ENCODE assay signal across 21 cellular contexts in the genomic region with DNA sequence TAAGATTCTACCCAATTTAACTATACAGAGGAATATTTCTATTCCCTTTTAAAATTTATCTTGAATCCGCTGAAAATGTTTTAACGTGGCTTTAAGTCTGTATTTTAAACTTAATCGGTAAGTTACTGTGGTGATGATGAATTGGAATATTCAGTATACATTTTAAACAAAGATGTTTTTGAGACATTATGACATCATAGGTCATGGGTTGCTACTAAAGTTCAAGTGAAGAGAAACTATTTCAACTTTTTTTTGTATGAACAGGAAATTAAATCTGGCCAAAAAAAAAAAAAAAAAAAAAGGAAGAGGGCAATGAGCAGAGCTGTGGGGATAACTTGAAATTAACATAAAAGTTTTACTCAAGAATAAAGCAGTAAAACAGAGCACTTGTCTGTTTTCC.
"Had no signal": no experiment of that assay in that cellular context is flagged by ENCODE, and none has a peak within 500 bp of the region (broad histone marks: within the 10 kb centered on the region; RNA-seq: fewer than 3 reads in every experiment).

No MANE protein-coding gene starts in this region.

- H3K4me1 Mint-ChIP-seq: naive B cell had no signal

- H3K4me3 Mint-ChIP-seq: activated CD8-positive, alpha-beta T cell treated with anti-CD3 and anti-CD28 coated beads, Interleukin-2, amount 10 ng/mL, durations not matched to agents 7 days and 5 days; activated naive CD8-positive, alpha-beta T cell treated with anti-CD3 and anti-CD28 coated beads, Interleukin-2, amount 50 U/mL, for 24 hours; activated T-helper 1 cell treated with anti-CD3 and anti-CD28 coated beads, Interleukin-12 subunit alpha, Interleukin-12 subunit beta, Interleukin-2, Interleukin-4 antibody, amounts not matched to agents 30 ng/mL and 10 ng/mL and 1 ng/mL, durations not matched to agents 14 hours and 24 hours and 36 hours; naive B cell; stimulated activated naive B cell treated with anti-CD40 and anti-IgM and Interleukin-4, amounts not matched to agents 10 μg/mL and 1 μg/mL and 100 μg/mL, for 72 hours had no signal

- H3K27me3 Mint-ChIP-seq: activated naive CD8-positive, alpha-beta T cell treated with anti-CD3 and anti-CD28 coated beads, Interleukin-2, amount 50 U/mL, for 24 hours; naive B cell; stimulated activated naive B cell treated with anti-CD40 and anti-IgM and Interleukin-4, amounts not matched to agents 10 μg/mL and 1 μg/mL and 100 μg/mL, for 72 hours had no signal

- H3K9me3 Mint-ChIP-seq: activated naive CD8-positive, alpha-beta T cell treated with anti-CD3 and anti-CD28 coated beads, Interleukin-2, amount 50 U/mL, for 24 hours; activated T-helper 1 cell treated with anti-CD3 and anti-CD28 coated beads, Interleukin-12 subunit alpha, Interleukin-12 subunit beta, Interleukin-2, Interleukin-4 antibody, amounts not matched to agents 30 ng/mL and 10 ng/mL and 1 ng/mL, durations not matched to agents 14 hours and 24 hours and 36 hours; naive B cell; stimulated activated naive B cell treated with anti-CD40 and anti-IgM and Interleukin-4, amounts not matched to agents 10 μg/mL and 1 μg/mL and 100 μg/mL, for 72 hours had no signal

- DNase-seq: activated CD4-positive, alpha-beta T cell treated with anti-CD3 and anti-CD28 coated beads for 1 hour; activated CD4-positive, alpha-beta T cell treated with anti-CD3 and anti-CD28 coated beads, Interleukin-2, amount 50 U/mL, for 1 hour; activated CD8-positive, alpha-beta T cell treated with anti-CD3 and anti-CD28 coated beads, Interleukin-2, amount 10 ng/mL, durations not matched to agents 7 days and 5 days; activated gamma-delta T cell; activated naive CD4-positive, alpha-beta T cell treated with anti-CD3 and anti-CD28 coated beads, Interleukin-2, amount 50 U/mL, for 16 hours; activated naive CD8-positive, alpha-beta T cell treated with anti-CD3 and anti-CD28 coated beads, Interleukin-2, amount 50 U/mL, for 24 hours; body of pancreas; caudate nucleus; kidney; naive B cell; pancreas; stimulated activated CD4-positive, alpha-beta T cell treated with anti-CD3 and anti-CD28 coated beads, Interleukin-2, amount 100 ng/mL, for 48 hours; stimulated activated CD8-positive, alpha-beta memory T cell treated with anti-CD3 and anti-CD28 coated beads, Interleukin-4, amount 100 ng/mL, for 48 hours; stimulated activated naive B cell treated with anti-CD40 and anti-IgM and Interleukin-4, amounts not matched to agents 10 μg/mL and 1 μg/mL and 100 μg/mL, for 72 hours; T-helper 1 cell; transverse colon; WERI-Rb-1 had no signal

- H3K4me3 ChIP-seq: body of pancreas, lung, pancreas, transverse colon had no signal

- FAIRE-seq: TTC549 had no signal

- H3K27ac Mint-ChIP-seq: activated CD8-positive, alpha-beta T cell treated with anti-CD3 and anti-CD28 coated beads, Interleukin-2, amount 10 ng/mL, durations not matched to agents 7 days and 5 days; activated naive CD8-positive, alpha-beta T cell treated with anti-CD3 and anti-CD28 coated beads, Interleukin-2, amount 50 U/mL, for 24 hours; activated T-helper 1 cell treated with anti-CD3 and anti-CD28 coated beads, Interleukin-12 subunit alpha, Interleukin-12 subunit beta, Interleukin-2, Interleukin-4 antibody, amounts not matched to agents 30 ng/mL and 10 ng/mL and 1 ng/mL, durations not matched to agents 14 hours and 24 hours and 36 hours; stimulated activated naive B cell treated with anti-CD40 and anti-IgM and Interleukin-4, amounts not matched to agents 10 μg/mL and 1 μg/mL and 100 μg/mL, for 72 hours had no signal

- H3K27ac ChIP-seq: body of pancreas, pancreas, transverse colon, WERI-Rb-1 had no signal

- H3K27me3 ChIP-seq: body of pancreas, pancreas, transverse colon had no signal

- ATAC-seq: activated CD8-positive, alpha-beta T cell treated with anti-CD3 and anti-CD28 coated beads, Interleukin-2, amount 10 ng/mL, durations not matched to agents 7 days and 5 days; activated naive CD8-positive, alpha-beta T cell treated with anti-CD3 and anti-CD28 coated beads, Interleukin-2, amount 50 U/mL, for 24 hours; body of pancreas; left lobe of liver; pancreas had no signal

- H3K36me3 Mint-ChIP-seq: naive B cell; stimulated activated naive B cell treated with anti-CD40 and anti-IgM and Interleukin-4, amounts not matched to agents 10 μg/mL and 1 μg/mL and 100 μg/mL, for 72 hours had no signal

- H3K9me3 ChIP-seq: body of pancreas, pancreas, transverse colon had no signal

- H3K36me3 ChIP-seq: pancreas, transverse colon had no signal
